ENCODE assay signal across 1 cellular context in genomic region chr12:16609140-16609539, GRCh38.
TF ChIP-seq lines count a peak whose summit lies in the region.

No MANE protein-coding gene starts in this region.

TF ChIP-seq in GM12878, 131 proteins besides CTCF, POLR2A, EP300 and RAD21 (continued from another document):
- no peak for TF ChIP-seq ZBTB4 (CRISPR knock-in tag; IDR thresholded peaks at IDR 0.05)
- TF ChIP-seq PBX3 (IDR thresholded peaks at IDR 0.05; ENCODE audit: insufficient replicate concordance, low read depth, low read length): no peak
- no peak for TF ChIP-seq IRF3 (IDR thresholded peaks at IDR 0.05)
- no peak for TF ChIP-seq POLR2AphosphoS2 (IDR thresholded peaks at IDR 0.05; ENCODE audit: low read depth, low read length)
- TF ChIP-seq PML (IDR thresholded peaks at IDR 0.05; ENCODE audit: low read length): no peak
- TF ChIP-seq BCL11A (IDR thresholded peaks at IDR 0.05; ENCODE audit: low read depth, low read length): no peak
- TF ChIP-seq SKIL (IDR thresholded peaks at IDR 0.05; ENCODE audit: low read depth, poor library complexity, severe bottlenecking): no peak
- TF ChIP-seq IKZF2 (IDR thresholded peaks at IDR 0.05): no peak
- no peak for TF ChIP-seq RB1 (IDR thresholded peaks at IDR 0.05; ENCODE audit: borderline replicate concordance)
- TF ChIP-seq NBN (IDR thresholded peaks at IDR 0.05): no peak
